Comparison of ENCODE assay signal across 8 cellular contexts in genomic region chr3:32460031-32460749, GRCh38. TPM values are rescaled to one million over a fixed set of nuclear protein-coding genes. Genes with fewer than 3 reads are reported as not detected.
A peak's percentile ranks its signal among the peaks of the same experiment; 100 is the strongest.
DNase-seq lines count a peak whose midpoint lies in the region; ATAC-seq lines count a peak whose summit lies in the region.

No MANE protein-coding gene starts in this region.

- ATAC-seq in GM18858 (IDR thresholded peaks at IDR 0.05; ENCODE audit: unreplicated experiment), result peak; percentile 86
- ATAC-seq in HG02678 (IDR thresholded peaks at IDR 0.05; ENCODE audit: unreplicated experiment), result peak; percentile 88

- DNase-seq in NCI-H2029 treated with DMSO at 0.1 percent for 48 hours (lab: John Stamatoyannopoulos, UW) (peak; percentile 44), iPS-NIHi7 (ENCODE audit: extremely low spot score) (peak; percentile 84), glomerular visceral epithelial cell (ENCODE audit: extremely low spot score) (no peak), pons (ENCODE audit: low spot score) (no peak)
- peak; percentile 14 for DNase-seq in activated CD8-positive, alpha-beta memory T cell treated with anti-CD3 and anti-CD28 coated beads, Interleukin-2, amount 50 U/mL, for 24 hours (ENCODE audit: extremely low read depth)

- 5% methylated on average over 15 of the region's 15 CpGs for WGBS in thymus

- H3K27ac ChIP-seq in thymus (ENCODE audit: low read depth), result peak overlapping the region; percentile 97

- H3K9me3 ChIP-seq in thymus (ENCODE audit: control insufficient read depth), result no peaks in the 10 kb centered on the region

- peaks cover 34% of the 10 kb centered on the region for H3K4me1 ChIP-seq in thymus (ENCODE audit: control insufficient read depth, insufficient read depth, low read length)

- peaks cover 9% of the 10 kb centered on the region for H3K36me3 ChIP-seq in thymus (ENCODE audit: control insufficient read depth, insufficient read depth)

- H3K27me3 ChIP-seq in thymus (ENCODE audit: control insufficient read depth, insufficient read depth), result no peaks in the 10 kb centered on the region

- peak overlapping the region; percentile 37 for H3K4me3 ChIP-seq in thymus (ENCODE audit: low read length)

RNA-seq across cellular contexts. Expression of gene CMTM6, which starts 42.5 kb away (rescaled TPM):
- polyA plus RNA-seq in thymus, result 46.3 TPM

Comparison
In these comparisons a context has a peak if more than half of its experiments do, and no peak if none do; other contexts are left out.
1. DNase-seq: peak in NCI-H2029 treated with DMSO at 0.1 percent for 48 hours (single experiment), activated CD8-positive, alpha-beta memory T cell treated with anti-CD3 and anti-CD28 coated beads, Interleukin-2, amount 50 U/mL, for 24 hours (single experiment) and iPS-NIHi7 (single experiment); none in glomerular visceral epithelial cell (single experiment) and pons (single experiment).